1 cellular context compared by ENCODE assay signal in genomic region chr3:129461461-129462146, GRCh38.
A peak's percentile ranks its signal among the peaks of the same experiment; 100 is the strongest.
TF ChIP-seq lines count a peak whose summit lies in the region.

No MANE protein-coding gene starts in this region.

TF ChIP-seq in K562, 482 proteins besides CTCF, POLR2A, EP300 and RAD21 (continued from another document and continues in another):
- no peak for TF ChIP-seq ARID4B (CRISPR knock-in tag; IDR thresholded peaks at IDR 0.05)
- TF ChIP-seq MYNN (IDR thresholded peaks at IDR 0.05): no peak
- no peak for TF ChIP-seq MYNN (CRISPR knock-in tag; IDR thresholded peaks at IDR 0.05)
- no peak for TF ChIP-seq SREBF1 (IDR thresholded peaks at IDR 0.05; ENCODE audit: borderline replicate concordance, low read depth, low read length)
- TF ChIP-seq ERF (CRISPR knock-in tag; IDR thresholded peaks at IDR 0.05): no peak
- no peak for TF ChIP-seq ZNF449 (CRISPR knock-in tag; IDR thresholded peaks at IDR 0.05)
- no peak for TF ChIP-seq HEY1 (CRISPR knock-in tag; IDR thresholded peaks at IDR 0.05; ENCODE audit: borderline replicate concordance)
- no peak for TF ChIP-seq TBP (optimal IDR thresholded peaks at IDR 0.05; ENCODE audit: low read depth, low read length)
- TF ChIP-seq PKNOX1 (IDR thresholded peaks at IDR 0.05): peak; percentile 62; the same call in 1 of the 2 replicates
- TF ChIP-seq FOXP1 (CRISPR knock-in tag; IDR thresholded peaks at IDR 0.05): 0 out of 2 replicates have a peak, but pooled peaks have one; percentile 34
- 0 out of 4 replicates have a peak, but pooled peaks of 1 of the 2 experiments have one; percentile 39 for TF ChIP-seq MLLT1 (IDR thresholded peaks at IDR 0.05)
- no peak for TF ChIP-seq ZNF583 (CRISPR knock-in tag; IDR thresholded peaks at IDR 0.05)
- TF ChIP-seq NFYB (IDR thresholded peaks at IDR 0.05; ENCODE audit: extremely low read depth, insufficient read length): no peak
- TF ChIP-seq RBM15 (IDR thresholded peaks at IDR 0.05; ENCODE audit: insufficient read depth, low read length): no peak
- no peak for TF ChIP-seq ZBTB40 (IDR thresholded peaks at IDR 0.05)
- TF ChIP-seq ZBTB40 (CRISPR knock-in tag; IDR thresholded peaks at IDR 0.05): no peak
- TF ChIP-seq GTF2B (IDR thresholded peaks at IDR 0.05; ENCODE audit: extremely low read depth, insufficient read length): no peak
- TF ChIP-seq SREBF2 (CRISPR knock-in tag; IDR thresholded peaks at IDR 0.05): no peak
- TF ChIP-seq SNIP1 (IDR thresholded peaks at IDR 0.05; ENCODE audit: low read depth): no peak
- no peak for TF ChIP-seq TOE1 (IDR thresholded peaks at IDR 0.05; ENCODE audit: borderline replicate concordance)
- no peak for TF ChIP-seq TOE1 (CRISPR knock-in tag; IDR thresholded peaks at IDR 0.05; ENCODE audit: borderline replicate concordance, low read depth)
- no peak for TF ChIP-seq RFX7 (CRISPR knock-in tag; IDR thresholded peaks at IDR 0.05)
- TF ChIP-seq CBX1 (IDR thresholded peaks at IDR 0.05; ENCODE audit: low read depth): no peak
- TF ChIP-seq FOSL1 (tag; conservative IDR thresholded peaks at IDR 0.05): peak; percentile 84
- TF ChIP-seq PPARD (CRISPR knock-in tag; IDR thresholded peaks at IDR 0.05): no peak
- no peak for TF ChIP-seq ATF4 (CRISPR knock-in tag; IDR thresholded peaks at IDR 0.05)
- TF ChIP-seq ZNF280B (CRISPR knock-in tag; IDR thresholded peaks at IDR 0.05): no peak
- peak; percentile 88 for TF ChIP-seq FOXM1 (IDR thresholded peaks at IDR 0.05; ENCODE audit: low read depth)
- TF ChIP-seq FOXM1 (CRISPR knock-in tag; IDR thresholded peaks at IDR 0.05; ENCODE audit: low read depth): no peak
- no peak for TF ChIP-seq MCM2 (IDR thresholded peaks at IDR 0.05; ENCODE audit: low read depth)
- TF ChIP-seq CREB3L1 (IDR thresholded peaks at IDR 0.05; ENCODE audit: borderline replicate concordance, low read depth): no peak
- TF ChIP-seq TFE3 (CRISPR knock-in tag; IDR thresholded peaks at IDR 0.05): no peak
- no peak for TF ChIP-seq ZNF232 (CRISPR knock-in tag; IDR thresholded peaks at IDR 0.05)
